Comparison of ENCODE assay signal across 13 cellular contexts in the genomic region with DNA sequence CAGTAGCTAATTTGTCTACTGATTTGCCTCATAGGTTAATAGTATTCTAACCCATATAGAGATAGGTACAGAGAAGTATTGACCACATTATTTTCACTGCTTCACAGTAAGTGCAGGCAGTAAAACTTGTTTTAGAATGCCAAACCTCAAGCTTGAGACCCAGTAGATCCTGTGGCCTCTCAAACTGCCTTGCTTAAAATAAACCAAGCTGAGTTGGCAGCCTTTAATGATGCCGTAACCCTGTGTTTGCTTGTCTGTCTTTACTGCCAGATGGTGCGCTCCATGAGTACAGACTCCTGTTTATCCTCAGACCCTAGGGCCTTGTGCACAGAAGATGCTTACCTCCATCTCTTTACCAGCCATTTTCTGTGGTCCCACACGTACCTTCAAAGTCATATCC. TPM values are rescaled to one million over a fixed set of nuclear protein-coding genes. Genes with fewer than 3 reads are reported as not detected.
A peak's percentile ranks its signal among the peaks of the same experiment; 100 is the strongest.
DNase-seq lines count a peak whose midpoint lies in the region; ATAC-seq and TF ChIP-seq lines count a peak whose summit lies in the region.
"Had no signal": no experiment of that assay in that cellular context is flagged by ENCODE, and none has a peak within 500 bp of the region (broad histone marks: within the 10 kb centered on the region; RNA-seq: fewer than 3 reads in every experiment).

No MANE protein-coding gene starts in this region.

- H3K27me3 ChIP-seq in MM.1S (replicated peaks; ENCODE audit: insufficient read depth, low read length), result no peaks in the 10 kb centered on the region
- H3K27me3 ChIP-seq: ovary had no signal

- peak; percentile 9 for ATAC-seq in mucosa of descending colon
- ATAC-seq in GM21528 (IDR thresholded peaks at IDR 0.05; ENCODE audit: low FRiP score, unreplicated experiment), result no peak
- ATAC-seq in stimulated activated naive CD8-positive, alpha-beta T cell treated with anti-CD3 and anti-CD28 coated beads, Interleukin-15, amount 100 ng/mL, for 72 hours, result no peak
- ATAC-seq: activated CD4-positive, CD25-positive, alpha-beta regulatory T cell treated with anti-CD3 and anti-CD28 coated beads, Interleukin-2, amount 50 U/mL, for 24 hours had no signal

- H3K9me3 ChIP-seq in MM.1S (replicated peaks; ENCODE audit: insufficient read depth, low read length) (no peaks in the 10 kb centered on the region), mucosa of descending colon (no peaks in the 10 kb centered on the region)
- H3K9me3 ChIP-seq: ovary had no signal

- H3K36me3 ChIP-seq in MM.1S (replicated peaks; ENCODE audit: insufficient read depth, low read length) (no peaks in the 10 kb centered on the region), mucosa of descending colon (ENCODE audit: low read depth) (no peaks in the 10 kb centered on the region)
- H3K36me3 ChIP-seq: ovary had no signal

- DNase-seq in GDM1 (lab: John Stamatoyannopoulos, UW) (peak; percentile 44), MM.1S (peak; percentile 44), cerebellum (ENCODE audit: low spot score) (peak; percentile 54), mucosa of descending colon (no peak), NCI-H2081 treated with DMSO at 0.1 percent for 48 hours (lab: John Stamatoyannopoulos, UW) (no peak)
- DNase-seq in stimulated activated naive CD8-positive, alpha-beta T cell treated with anti-CD3 and anti-CD28 coated beads, Interleukin-15, amount 100 ng/mL, for 72 hours, result no peak
- DNase-seq: AML-193; effector memory CD4-positive, alpha-beta T cell; NCI-H1048; ovary had no signal

- peaks cover 19% of the 10 kb centered on the region for H3K27me3 Mint-ChIP-seq in stimulated activated naive CD8-positive, alpha-beta T cell treated with anti-CD3 and anti-CD28 coated beads, Interleukin-15, amount 100 ng/mL, for 72 hours

- no peaks in the 10 kb centered on the region for H3F3A ChIP-seq in MM.1S (ENCODE audit: insufficient read depth, low read length)

- H3K4me1 Mint-ChIP-seq in stimulated activated naive CD8-positive, alpha-beta T cell treated with anti-CD3 and anti-CD28 coated beads, Interleukin-15, amount 100 ng/mL, for 72 hours, result no peaks in the 10 kb centered on the region

- no peak overlapping the region for H3K4me3 ChIP-seq in MM.1S (ENCODE audit: low read length)
- H3K4me3 ChIP-seq in mucosa of descending colon, result no peak overlapping the region
- H3K4me3 ChIP-seq: ovary had no signal

- H3K9me2 ChIP-seq in MM.1S (replicated peaks; ENCODE audit: insufficient read depth, low read length), result no peaks in the 10 kb centered on the region

- intact Hi-C loops in mucosa of descending colon (cut with DNase I, micrococcal nuclease), result no loop called here

- TF ChIP-seq CTCF in MM.1S (IDR thresholded peaks at IDR 0.05; ENCODE audit: low read length) (no peak), mucosa of descending colon (IDR thresholded peaks at IDR 0.05) (no peak)

- no peak overlapping the region for H3K4me3 Mint-ChIP-seq in stimulated activated naive CD8-positive, alpha-beta T cell treated with anti-CD3 and anti-CD28 coated beads, Interleukin-15, amount 100 ng/mL, for 72 hours

- no peaks in the 10 kb centered on the region for H4K20me1 ChIP-seq in MM.1S (ENCODE audit: insufficient read depth, low read length)

- H3K4me1 ChIP-seq in MM.1S (ENCODE audit: low read length) (no peaks in the 10 kb centered on the region), mucosa of descending colon (ENCODE audit: low read depth) (no peaks in the 10 kb centered on the region)

- H3K4me2 ChIP-seq in MM.1S (ENCODE audit: low read depth, low read length), result no peak overlapping the region

- H2AFZ ChIP-seq in MM.1S (ENCODE audit: low read length), result no peak overlapping the region

- no peaks in the 10 kb centered on the region for H3K79me2 ChIP-seq in MM.1S (ENCODE audit: low read length)

- no peak overlapping the region for H3K27ac Mint-ChIP-seq in stimulated activated naive CD8-positive, alpha-beta T cell treated with anti-CD3 and anti-CD28 coated beads, Interleukin-15, amount 100 ng/mL, for 72 hours
- H3K27ac Mint-ChIP-seq: activated T-helper 2 cell treated with anti-CD3 and anti-CD28 coated beads, Interferon-gamma antibody, Interleukin-2, Interleukin-4, amounts not matched to agents 10 μg/mL and 5 μg/mL and 100 μg/mL, durations not matched to agents 14 hours and 24 hours and 36 hours had no signal

- no peak overlapping the region for H3K27ac ChIP-seq in MM.1S (ENCODE audit: low read length)
- H3K27ac ChIP-seq: ovary had no signal

- no peak overlapping the region for H3K9ac ChIP-seq in MM.1S (ENCODE audit: low read length)

- no peaks in the 10 kb centered on the region for H3K9me3 Mint-ChIP-seq in stimulated activated naive CD8-positive, alpha-beta T cell treated with anti-CD3 and anti-CD28 coated beads, Interleukin-15, amount 100 ng/mL, for 72 hours
- H3K9me3 Mint-ChIP-seq: activated T-helper 2 cell treated with anti-CD3 and anti-CD28 coated beads, Interferon-gamma antibody, Interleukin-2, Interleukin-4, amounts not matched to agents 10 μg/mL and 5 μg/mL and 100 μg/mL, durations not matched to agents 14 hours and 24 hours and 36 hours had no signal

RNA-seq across cellular contexts. Expression of gene ANXA3, which starts 50.8 kb away (rescaled TPM):
- total RNA-seq in cerebellum (11.7 TPM), mucosa of descending colon (10 to 100 TPM; 24.4 to 46.4 (median 35.5) TPM)
- total RNA-seq: activated T-helper 2 cell treated with anti-CD3 and anti-CD28 coated beads, Interferon-gamma antibody, Interleukin-2, Interleukin-4, amounts not matched to agents 10 μg/mL and 5 μg/mL and 100 μg/mL, durations not matched to agents 14 hours and 24 hours and 36 hours had no signal

Comparison
In these comparisons a context has a peak if more than half of its experiments do, and no peak if none do; other contexts are left out.
1. DNase-seq: peak in GDM1 (single experiment), MM.1S (single experiment) and cerebellum (single experiment); none in mucosa of descending colon (0 of 3), NCI-H2081 treated with DMSO at 0.1 percent for 48 hours (single experiment) and stimulated activated naive CD8-positive, alpha-beta T cell treated with anti-CD3 and anti-CD28 coated beads, Interleukin-15, amount 100 ng/mL, for 72 hours (0 of 2).